20 cellular contexts compared by ENCODE assay signal in genomic region chr10:124644281-124644680, GRCh38.
DNase-seq lines count a peak whose midpoint lies in the region; ATAC-seq and TF ChIP-seq lines count a peak whose summit lies in the region.
"Had no signal": no experiment of that assay in that cellular context is flagged by ENCODE, and none has a peak within 500 bp of the region (broad histone marks: within the 10 kb centered on the region; RNA-seq: fewer than 3 reads in every experiment).

No MANE protein-coding gene starts in this region.

- H3K9me3 Mint-ChIP-seq in T-cell (no peaks in the 10 kb centered on the region), naive B cell (no peaks in the 10 kb centered on the region)
- H3K9me3 Mint-ChIP-seq: activated T-helper 2 cell treated with anti-CD3 and anti-CD28 coated beads, Interferon-gamma antibody, Interleukin-2, Interleukin-4, amounts not matched to agents 10 μg/mL and 5 μg/mL and 100 μg/mL, durations not matched to agents 14 hours and 24 hours and 36 hours; HFFc6 had no signal

- H3K4me3 Mint-ChIP-seq in T-cell (no peak overlapping the region), naive B cell (peak overlapping the region in 6 of 8 donors; percentile 30 to 77 (median 66))
- H3K4me3 Mint-ChIP-seq: HFFc6 had no signal

- H3K27me3 Mint-ChIP-seq in T-cell (no peaks in the 10 kb centered on the region), naive B cell (no peaks in the 10 kb centered on the region)

- H3K27me3 ChIP-seq in left ventricle myocardium inferior (ENCODE audit: low read depth), result no peaks in the 10 kb centered on the region
- no peaks in the 10 kb centered on the region for H3K27me3 ChIP-seq in tibial nerve
- no peaks in the 10 kb centered on the region for H3K27me3 ChIP-seq in H7 (ENCODE audit: control insufficient read depth, insufficient read depth, low read length)
- H3K27me3 ChIP-seq: SJCRH30 had no signal

- POLR2A ChIA-PET in T-cell (lab: Charles Lee), result no interaction called here

- peaks cover 8% of the 10 kb centered on the region for H3K36me3 Mint-ChIP-seq in T-cell
- H3K36me3 Mint-ChIP-seq in naive B cell, result no peaks in the 10 kb centered on the region

- intact Hi-C loops in left ventricle myocardium inferior (cut with micrococcal nuclease) (no loop called here), cardiac septum (cut with DNase I) (no loop called here)

- H3K4me1 ChIP-seq in left ventricle myocardium inferior (peaks cover 100% of the 10 kb centered on the region), tibial nerve (peaks cover 5 to 100% (median 96%) of the 10 kb centered on the region in 4 donors)

- DNase-seq in left ventricle myocardium inferior (no peak), cardiac septum (ENCODE audit: low spot score) (no peak), T-cell (no peak), naive B cell (no peak), tibial nerve (ENCODE audit: low spot score in 2 of 2) (no peak), NCI-H2029 treated with DMSO at 0.1 percent for 48 hours (lab: John Stamatoyannopoulos, UW) (no peak), NCI-H1105 treated with DMSO at 0.1 percent for 48 hours (lab: John Stamatoyannopoulos, UW) (no peak), H7 (no peak)
- DNase-seq: amniotic stem cell; EL; HFFc6; NCI-H1436; NCI-H526 treated with DMSO at 0.1 percent for 48 hours; SJCRH30; stimulated activated CD4-positive, alpha-beta T cell treated with anti-CD3 and anti-CD28 coated beads, Interleukin-4, amount 100 ng/mL, for 24 hours; T-helper 9 cell had no signal

- TF ChIP-seq POLR2A in tibial nerve (IDR thresholded peaks at IDR 0.05), result no peak

- 61 to 79% methylated on average over 3 of the region's 3 CpGs for WGBS in tibial nerve, 2 donors

- TF ChIP-seq CTCF in left ventricle myocardium inferior (IDR thresholded peaks at IDR 0.05; ENCODE audit: borderline replicate concordance) (no peak), tibial nerve (IDR thresholded peaks at IDR 0.05) (no peak)

- H3K4me3 ChIP-seq in left ventricle myocardium inferior (no peak overlapping the region), tibial nerve (no peak overlapping the region), H7 (ENCODE audit: insufficient read depth, low read depth, low read length) (no peak overlapping the region)
- H3K4me3 ChIP-seq: lung, SJCRH30, skin epidermis had no signal

- no peak for TF ChIP-seq EP300 in tibial nerve (IDR thresholded peaks at IDR 0.05)

- H3K36me3 ChIP-seq in left ventricle myocardium inferior (no peaks in the 10 kb centered on the region), tibial nerve (no peaks in the 10 kb centered on the region), H7 (replicated peaks; ENCODE audit: control insufficient read depth, insufficient read depth, low read length) (no peaks in the 10 kb centered on the region)
- H3K36me3 ChIP-seq: SJCRH30 had no signal

- CTCF ChIA-PET in T-cell (lab: Charles Lee), result interaction anchor here in 1 of 2 donors (1.2 kb wide), 1 partner anchor 11 kb away, joined by 3 read pairs; no protein-coding TSS in a partner anchor

- no peak for ATAC-seq in T-cell (replicated peaks in 1 of 4)
- ATAC-seq in naive B cell (ENCODE audit: low read depth in 2 of 2), result no peak
- ATAC-seq: activated CD4-positive, CD25-positive, alpha-beta regulatory T cell treated with anti-CD3 and anti-CD28 coated beads, Interleukin-2, amount 50 U/mL, for 24 hours had no signal

- H3K9me3 ChIP-seq in left ventricle myocardium inferior (replicated peaks), result no peaks in the 10 kb centered on the region
- H3K9me3 ChIP-seq in tibial nerve, result no peaks in the 10 kb centered on the region
- H3K9me3 ChIP-seq: SJCRH30 had no signal

- H3K4me1 Mint-ChIP-seq in T-cell (peaks cover 75 to 99% (median 92%) of the 10 kb centered on the region in 3 donors), naive B cell (peaks cover 82 to 100% (median 98%) of the 10 kb centered on the region in 3 donors)

- peak overlapping the region; percentile 86 for H3K27ac ChIP-seq in left ventricle myocardium inferior (replicated peaks)
- H3K27ac ChIP-seq in tibial nerve, result peak overlapping the region in 3 of 4 donors; percentile 15 to 91 (median 82)
- H3K27ac ChIP-seq: SJCRH30 had no signal

- peak overlapping the region; percentile 98 to 99 for H3K27ac Mint-ChIP-seq in T-cell
- H3K27ac Mint-ChIP-seq in naive B cell, result peak overlapping the region; percentile 80 to 99 (median 86)
- H3K27ac Mint-ChIP-seq: activated T-helper 2 cell treated with anti-CD3 and anti-CD28 coated beads, Interferon-gamma antibody, Interleukin-2, Interleukin-4, amounts not matched to agents 10 μg/mL and 5 μg/mL and 100 μg/mL, durations not matched to agents 14 hours and 24 hours and 36 hours; HFFc6 had no signal

Comparison
In these comparisons a context has a peak if more than half of its experiments do, and no peak if none do; other contexts are left out.
1. H3K4me3 Mint-ChIP-seq: peak in naive B cell (6 of 8); none in T-cell (0 of 3).